9 cellular contexts compared by ENCODE assay signal in the genomic region with DNA sequence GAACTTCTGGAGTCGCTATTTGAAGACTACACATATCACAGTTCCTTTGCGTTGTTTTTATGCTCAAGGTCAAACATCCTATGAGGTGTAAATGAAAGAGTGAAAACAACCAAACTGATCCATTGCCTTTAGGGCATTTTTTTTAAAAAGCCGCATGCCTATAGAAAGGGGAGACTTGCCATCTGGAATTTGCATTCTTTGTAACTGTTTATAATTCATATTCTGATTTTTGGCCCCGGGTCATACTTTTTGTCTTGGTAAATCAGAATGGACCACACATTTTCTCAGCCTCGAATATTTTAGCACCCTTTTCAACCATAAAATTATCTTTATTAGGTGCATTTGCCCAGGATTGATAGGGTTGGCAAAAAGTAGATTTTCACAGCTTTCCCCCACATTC.
"Had no signal": no experiment of that assay in that cellular context is flagged by ENCODE, and none has a peak within 500 bp of the region (broad histone marks: within the 10 kb centered on the region; RNA-seq: fewer than 3 reads in every experiment).

No MANE protein-coding gene starts in this region.

- H3K4me3 ChIP-seq: K562 had no signal

- DNase-seq: IMR-90, Karpas-422, KBM-7, KG1 had no signal

- H3K27ac ChIP-seq: HL-60, KMS-11 had no signal

- H3K4me3 Mint-ChIP-seq: IgD-negative memory B cell had no signal

- H3K27ac Mint-ChIP-seq: IgD-negative memory B cell had no signal

- H3K4me2 ChIP-seq: KMS-11 had no signal

- H3K4me1 Mint-ChIP-seq: IgD-negative memory B cell had no signal

- H3K36me3 Mint-ChIP-seq: IgD-negative memory B cell had no signal

- H3K9ac ChIP-seq: KMS-11 had no signal

- ATAC-seq: HepG2, K562 had no signal
